In the genomic region with DNA sequence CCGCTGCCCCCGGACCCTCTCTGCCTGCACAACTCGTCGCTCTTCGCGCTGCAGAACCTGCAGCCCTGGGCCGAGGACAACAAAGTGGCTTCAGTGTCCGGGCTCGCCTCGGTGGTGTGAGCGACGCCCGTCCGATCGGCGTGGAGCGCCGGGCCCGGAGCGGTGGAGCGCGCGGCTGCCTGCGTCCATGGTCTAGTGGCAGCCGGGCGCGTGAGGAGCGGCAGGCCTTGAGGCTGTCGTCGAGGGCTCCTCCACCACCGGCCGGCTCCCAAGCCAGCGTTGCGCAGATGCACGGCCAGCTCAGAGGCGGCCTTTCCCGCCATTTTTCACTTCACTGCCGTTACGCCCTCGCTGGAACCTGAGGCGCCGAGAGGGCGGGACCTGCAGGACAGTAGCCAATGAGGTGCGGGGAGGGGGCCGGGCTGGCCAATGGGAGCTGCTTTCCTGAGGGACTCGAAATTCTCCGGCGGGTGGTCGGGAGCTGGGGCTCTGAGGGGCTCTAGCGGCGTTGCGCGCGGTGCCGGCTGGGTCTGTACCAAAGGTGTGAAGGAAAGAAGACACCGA, we compare ENCODE assay signal across 8 cellular contexts. TPM values are rescaled to one million over a fixed set of nuclear protein-coding genes. Genes with fewer than 3 reads are reported as not detected.
DNase-seq lines count a peak whose midpoint lies in the region; ATAC-seq, FAIRE-seq and TF ChIP-seq lines count a peak whose summit lies in the region.

No MANE protein-coding gene starts in this region.

- H3K9ac ChIP-seq in astrocyte (ENCODE audit: low read length), result no peak overlapping the region

- DNase-seq in T-helper 17 cell, result peak; percentile 59 to 68 (median 67)
- no peak for DNase-seq in astrocyte (ENCODE audit: low read depth)
- DNase-seq in immature natural killer cell, result peak; percentile 62 to 71 (median 68)
- peak; percentile 84 for DNase-seq in stimulated activated CD4-positive, alpha-beta T cell treated with anti-CD3 and anti-CD28 coated beads, Interleukin-15, amount 100 ng/mL, for 24 hours
- DNase-seq in UCSD-AML1 (lab: John Stamatoyannopoulos, UW; ENCODE audit: unreplicated experiment), result no peak
- DNase-seq in NCI-H1930 (lab: John Stamatoyannopoulos, UW), result no peak

- H3K9me3 Mint-ChIP-seq in astrocyte (ENCODE audit: unreplicated experiment) (peaks cover 8% of the 10 kb centered on the region), immature natural killer cell (peaks cover 0 to 4% (median 0%) of the 10 kb centered on the region in 6 donors)

- peaks cover 10% of the 10 kb centered on the region for H3K4me1 ChIP-seq in astrocyte (ENCODE audit: insufficient read depth, low read length)

- H3K4me1 Mint-ChIP-seq in T-helper 17 cell (peaks cover 21% of the 10 kb centered on the region), astrocyte (ENCODE audit: low read depth, unreplicated experiment) (no peaks in the 10 kb centered on the region), immature natural killer cell (peaks cover 16 to 19% of the 10 kb centered on the region in 2 donors)

- H3K36me3 Mint-ChIP-seq in T-helper 17 cell (ENCODE audit: low read depth) (peaks cover 7% of the 10 kb centered on the region), astrocyte (ENCODE audit: low read depth, unreplicated experiment) (no peaks in the 10 kb centered on the region), immature natural killer cell (peaks cover 0 to 6% (median 0%) of the 10 kb centered on the region in 3 donors)

- H3K27me3 Mint-ChIP-seq in T-helper 17 cell, result peaks cover 61% of the 10 kb centered on the region
- H3K27me3 Mint-ChIP-seq in astrocyte (ENCODE audit: low read depth, unreplicated experiment), result peaks cover 76% of the 10 kb centered on the region
- H3K27me3 Mint-ChIP-seq in immature natural killer cell (ENCODE audit: low read depth in 3 of 3), result peaks cover 39 to 41% (median 39%) of the 10 kb centered on the region in 3 donors

- H3K27ac Mint-ChIP-seq in T-helper 17 cell, result peak overlapping the region; percentile 61
- no peak overlapping the region for H3K27ac Mint-ChIP-seq in astrocyte (ENCODE audit: unreplicated experiment)
- no peak overlapping the region for H3K27ac Mint-ChIP-seq in immature natural killer cell

- no peaks in the 10 kb centered on the region for H3K79me2 ChIP-seq in astrocyte (ENCODE audit: insufficient read depth, low read length)

- H3K27ac ChIP-seq in astrocyte (ENCODE audit: low read depth, low read length), result no peak overlapping the region

- FAIRE-seq in astrocyte (lab: Jason Lieb, UNC), result no peak

- H3K4me3 Mint-ChIP-seq in T-helper 17 cell (peak overlapping the region; percentile 77), astrocyte (ENCODE audit: unreplicated experiment) (no peak overlapping the region), immature natural killer cell (peak overlapping the region; percentile 71 to 84 (median 73))

- no peak overlapping the region for H3K4me3 ChIP-seq in astrocyte (ENCODE audit: insufficient read depth, low read depth, low read length)

- H3K4me2 ChIP-seq in astrocyte (ENCODE audit: low read length), result peak overlapping the region; percentile 51

- no peaks in the 10 kb centered on the region for H3K36me3 ChIP-seq in astrocyte (ENCODE audit: insufficient read depth, low read length)

- H3K9me3 ChIP-seq in T-helper 17 cell (ENCODE audit: control insufficient read depth, low read length, poor library complexity, severe bottlenecking), result no peaks in the 10 kb centered on the region
- no peaks in the 10 kb centered on the region for H3K9me3 ChIP-seq in astrocyte (ENCODE audit: insufficient read depth, low read depth, low read length)

- peaks cover 6% of the 10 kb centered on the region for H4K20me1 ChIP-seq in astrocyte (ENCODE audit: insufficient read depth, low read length)

- TF ChIP-seq CTCF in astrocyte (IDR thresholded peaks at IDR 0.05; ENCODE audit: insufficient read depth, low read depth, low read length), result no peak

- peak; percentile 78 for ATAC-seq in GM18909 (IDR thresholded peaks at IDR 0.05; ENCODE audit: poor library complexity, unreplicated experiment)
- peak; percentile 87 for ATAC-seq in T-helper 17 cell
- ATAC-seq in GM21381 (IDR thresholded peaks at IDR 0.05; ENCODE audit: unreplicated experiment), result no peak

- peak overlapping the region; percentile 63 for H2AFZ ChIP-seq in astrocyte (ENCODE audit: low read depth, low read length)

- H3K27me3 ChIP-seq in astrocyte (ENCODE audit: insufficient read depth, low read length), result peaks cover 90% of the 10 kb centered on the region

RNA-seq across cellular contexts. Expression of gene TLX2, which starts 1.9 kb away (rescaled TPM):
- total RNA-seq in T-helper 17 cell, result 1 to 10 TPM in 1 of 2 donors, under 1 TPM in 1; 0.16 to 1.5 TPM
- not detected in 2 replicates for total RNA-seq in astrocyte
- not detected for polyA plus RNA-seq in immature natural killer cell

RNA-seq across cellular contexts. Expression of gene PCGF1, which starts 8.7 kb away (rescaled TPM):
- total RNA-seq in T-helper 17 cell, result 10 to 100 TPM; 28.2 to 31.5 TPM
- total RNA-seq in astrocyte, result 17.8 and 17.9 TPM in 2 replicates
- polyA plus RNA-seq in immature natural killer cell, result 10 to 100 TPM; 18.8 to 22.8 (median 19.5) TPM

RNA-seq across cellular contexts. Expression of gene DQX1, which starts 9.9 kb away (rescaled TPM):
- under 1 TPM in 1 of 2 donors, not detected in 1; 0.23 TPM for total RNA-seq in T-helper 17 cell
- 0.73 and 0.84 TPM in 2 replicates for total RNA-seq in astrocyte
- polyA plus RNA-seq in immature natural killer cell, result not detected

RNA-seq across cellular contexts. Expression of gene AUP1, which starts 13.4 kb away (rescaled TPM):
- total RNA-seq in T-helper 17 cell, result 100 to 1,000 TPM; 139 to 153 TPM
- 82.5 and 82.8 TPM in 2 replicates for total RNA-seq in astrocyte
- polyA plus RNA-seq in immature natural killer cell, result 100 to 1,000 TPM; 107 to 126 (median 118) TPM

RNA-seq across cellular contexts. Expression of gene HTRA2, which starts 13.6 kb away (rescaled TPM):
- 10 to 100 TPM; 18.5 to 21.4 TPM for total RNA-seq in T-helper 17 cell
- 24.4 and 25.3 TPM in 2 replicates for total RNA-seq in astrocyte
- polyA plus RNA-seq in immature natural killer cell, result 10 to 100 TPM; 26.5 to 27.2 (median 27.0) TPM

Comparison
In these comparisons a context has a peak if more than half of its experiments do, and no peak if none do; other contexts are left out.
1. DNase-seq: peak in T-helper 17 cell (3 of 3), immature natural killer cell (3 of 3) and stimulated activated CD4-positive, alpha-beta T cell treated with anti-CD3 and anti-CD28 coated beads, Interleukin-15, amount 100 ng/mL, for 24 hours (single experiment); none in astrocyte (single experiment), UCSD-AML1 (single experiment) and NCI-H1930 (0 of 2).